In genomic region chr7:5478568-5479045, GRCh38 we compare ENCODE assay signal across 11 cellular contexts.
DNase-seq lines count a peak whose midpoint lies in the region; ATAC-seq, FAIRE-seq and TF ChIP-seq lines count a peak whose summit lies in the region.
"Had no signal": no experiment of that assay in that cellular context is flagged by ENCODE, and none has a peak within 500 bp of the region (broad histone marks: within the 10 kb centered on the region; RNA-seq: fewer than 3 reads in every experiment).

No MANE protein-coding gene starts in this region.

- ATAC-seq in HG02623 (IDR thresholded peaks at IDR 0.05; ENCODE audit: unreplicated experiment) = no peak
- ATAC-seq: activated CD4-positive, CD25-positive, alpha-beta regulatory T cell treated with anti-CD3 and anti-CD28 coated beads, Interleukin-2, amount 50 U/mL, for 24 hours had no signal

- H3K27ac ChIP-seq in duodenal mucosa (ENCODE audit: low read depth, low read length) (no peak overlapping the region), neutrophil (no peak overlapping the region)

- DNase-seq in DMS 273 treated with DMSO at 0.1 percent for 48 hours (lab: John Stamatoyannopoulos, UW) = peak; percentile 96
- DNase-seq in NCI-H1092 (lab: John Stamatoyannopoulos, UW) = peak; percentile 81
- no peak for DNase-seq in D721Med (ENCODE audit: insufficient read length, low spot score)
- no peak for DNase-seq in NOMO-1 treated with DMSO at 0.1 percent for 48 hours (lab: John Stamatoyannopoulos, UW; ENCODE audit: unreplicated experiment)
- DNase-seq in NCI-H187 (lab: John Stamatoyannopoulos, UW) = no peak
- DNase-seq: cerebellar nuclear complex, NCI-H69 had no signal

- TF ChIP-seq CTCF in neutrophil (IDR thresholded peaks at IDR 0.05) = no peak
- TF ChIP-seq CTCF in D721Med (IDR thresholded peaks at IDR 0.05; ENCODE audit: insufficient read depth, missing control alignments) = no peak

- H3K4me1 ChIP-seq in duodenal mucosa (ENCODE audit: control insufficient read depth in 1 of 2, insufficient read depth in 2 of 2, low read length in 2 of 2) = peaks cover 6 to 8% of the 10 kb centered on the region in 2 donors
- H3K4me1 ChIP-seq in neutrophil (ENCODE audit: control insufficient read depth in 1 of 2, insufficient read depth in 1 of 2, low read depth in 1 of 2, low read length in 1 of 2) = peaks cover 15% of the 10 kb centered on the region in 2 experiments

- H3K9me3 ChIP-seq in duodenal mucosa (ENCODE audit: control insufficient read depth in 1 of 2, low read length in 2 of 2) (no peaks in the 10 kb centered on the region), neutrophil (no peaks in the 10 kb centered on the region)

- H3K36me3 ChIP-seq in duodenal mucosa (ENCODE audit: control insufficient read depth in 1 of 2, insufficient read depth in 2 of 2, low read length in 2 of 2) (no peaks in the 10 kb centered on the region), neutrophil (peaks cover 4% of the 10 kb centered on the region)

- H3K27me3 ChIP-seq in duodenal mucosa (ENCODE audit: control insufficient read depth in 1 of 2, insufficient read depth in 2 of 2, low read length in 2 of 2) (no peaks in the 10 kb centered on the region), neutrophil (no peaks in the 10 kb centered on the region)

- peak overlapping the region in 1 of 2 donors; percentile 4 for H3K9ac ChIP-seq in duodenal mucosa (ENCODE audit: low read depth in 1 of 2, low read length in 2 of 2)

- FAIRE-seq in D721Med (lab: Jason Lieb, UNC) = no peak

- peak overlapping the region; percentile 54 to 61 for H3K4me3 ChIP-seq in duodenal mucosa (ENCODE audit: low read depth in 1 of 2, low read length in 2 of 2)
- H3K4me3 ChIP-seq in neutrophil (ENCODE audit: low read depth in 1 of 2, low read length in 1 of 2) = peak overlapping the region; percentile 56 to 61

Comparison
In these comparisons a context has a peak if more than half of its experiments do, and no peak if none do; other contexts are left out.
1. DNase-seq: peak in DMS 273 treated with DMSO at 0.1 percent for 48 hours (single experiment) and NCI-H1092 (single experiment); none in D721Med (single experiment), NOMO-1 treated with DMSO at 0.1 percent for 48 hours (single experiment) and NCI-H187 (0 of 2).